ENCODE assay signal across 13 cellular contexts in genomic region chr1:33088119-33088906, GRCh38. TPM values are rescaled to one million over a fixed set of nuclear protein-coding genes. Genes with fewer than 3 reads are reported as not detected.
DNase-seq lines count a peak whose midpoint lies in the region; ATAC-seq and TF ChIP-seq lines count a peak whose summit lies in the region.
"Had no signal": no experiment of that assay in that cellular context is flagged by ENCODE, and none has a peak within 500 bp of the region (broad histone marks: within the 10 kb centered on the region; RNA-seq: fewer than 3 reads in every experiment).

No MANE protein-coding gene starts in this region.

- POLR2A ChIA-PET in activated CD4-positive, alpha-beta T cell treated with anti-CD3 and anti-CD28 coated beads for 36 hours (lab: Charles Lee) = interaction anchor here (0.6 kb wide), 1 partner anchor 10 kb away, joined by 6 read pairs; no protein-coding TSS in a partner anchor

- H3K27me3 ChIP-seq in adipocyte (replicated peaks; ENCODE audit: control insufficient read depth, insufficient read depth, low read length) (no peaks in the 10 kb centered on the region), adrenal gland (no peaks in the 10 kb centered on the region)

- H3K27ac ChIP-seq in adrenal gland = no peak overlapping the region
- H3K27ac ChIP-seq: epithelial cell of prostate had no signal

- peak overlapping the region; percentile 64 for H3K27ac Mint-ChIP-seq in activated CD4-positive, alpha-beta T cell treated with anti-CD3 and anti-CD28 coated beads for 36 hours
- H3K27ac Mint-ChIP-seq in stimulated activated memory B cell treated with anti-CD40 and anti-IgM and Interleukin-4, amounts not matched to agents 10 μg/mL and 1 μg/mL and 100 μg/mL, for 72 hours = peak overlapping the region; percentile 57
- H3K27ac Mint-ChIP-seq: H9 had no signal

- no peaks in the 10 kb centered on the region for H3K36me3 Mint-ChIP-seq in activated CD4-positive, alpha-beta T cell treated with anti-CD3 and anti-CD28 coated beads for 36 hours (ENCODE audit: low read depth)
- H3K36me3 Mint-ChIP-seq in stimulated activated memory B cell treated with anti-CD40 and anti-IgM and Interleukin-4, amounts not matched to agents 10 μg/mL and 1 μg/mL and 100 μg/mL, for 72 hours = no peaks in the 10 kb centered on the region

- H3K27me3 Mint-ChIP-seq in activated CD4-positive, alpha-beta T cell treated with anti-CD3 and anti-CD28 coated beads for 36 hours = no peaks in the 10 kb centered on the region
- no peaks in the 10 kb centered on the region for H3K27me3 Mint-ChIP-seq in stimulated activated memory B cell treated with anti-CD40 and anti-IgM and Interleukin-4, amounts not matched to agents 10 μg/mL and 1 μg/mL and 100 μg/mL, for 72 hours

- H3K4me1 ChIP-seq in adipocyte (ENCODE audit: control insufficient read depth, insufficient read depth, low read length) (peaks cover 5% of the 10 kb centered on the region), adrenal gland (replicated peaks in 1 of 2) (peaks cover 0 to 7% of the 10 kb centered on the region in 2 donors)

- DNase-seq in activated CD4-positive, alpha-beta T cell treated with anti-CD3 and anti-CD28 coated beads for 36 hours = no peak
- no peak for DNase-seq in activated CD4-positive, alpha-beta T cell treated with anti-CD3 and anti-CD28 coated beads, Interleukin-2, amount 50 U/mL, for 1 hour
- DNase-seq in NOMO-1 (lab: John Stamatoyannopoulos, UW; ENCODE audit: unreplicated experiment in 2 of 2) (peak; percentile 53 to 82), adipocyte (ENCODE audit: low read depth) (peak; percentile 33), COLO829 (ENCODE audit: low spot score) (no peak), NCI-H526 treated with DMSO at 0.1 percent for 48 hours (lab: John Stamatoyannopoulos, UW) (no peak), adrenal gland (no peak)
- DNase-seq: 8988T, H9, NCI-H1417 treated with DMSO at 0.1 percent for 48 hours had no signal

- CTCF ChIA-PET in activated CD4-positive, alpha-beta T cell treated with anti-CD3 and anti-CD28 coated beads for 36 hours (lab: Charles Lee) = interaction anchor here (0.5 to 6.3 kb wide), 13 partner anchors 7 to 555 kb away, joined by 3 to 53 read pairs (median 3); no protein-coding TSS in a partner anchor

- no peaks in the 10 kb centered on the region for H3K9me3 ChIP-seq in adipocyte (ENCODE audit: control insufficient read depth, low read length)
- H3K9me3 ChIP-seq in adrenal gland (replicated peaks in 1 of 3) = no peaks in the 10 kb centered on the region

- H3K4me1 Mint-ChIP-seq in activated CD4-positive, alpha-beta T cell treated with anti-CD3 and anti-CD28 coated beads for 36 hours = peaks cover 16% of the 10 kb centered on the region
- peaks cover 23% of the 10 kb centered on the region for H3K4me1 Mint-ChIP-seq in stimulated activated memory B cell treated with anti-CD40 and anti-IgM and Interleukin-4, amounts not matched to agents 10 μg/mL and 1 μg/mL and 100 μg/mL, for 72 hours

- H3K9me3 Mint-ChIP-seq in activated CD4-positive, alpha-beta T cell treated with anti-CD3 and anti-CD28 coated beads for 36 hours (ENCODE audit: low read depth) = no peaks in the 10 kb centered on the region
- H3K9me3 Mint-ChIP-seq in stimulated activated memory B cell treated with anti-CD40 and anti-IgM and Interleukin-4, amounts not matched to agents 10 μg/mL and 1 μg/mL and 100 μg/mL, for 72 hours = no peaks in the 10 kb centered on the region
- H3K9me3 Mint-ChIP-seq: H9 had no signal

- no peak for TF ChIP-seq CTCF in adrenal gland (IDR thresholded peaks at IDR 0.05)

- WGBS in adrenal gland, 4 donors = 68 to 77% (median 75%) methylated on average over 9 of the region's 9 CpGs

- H3K4me3 ChIP-seq in adipocyte (ENCODE audit: low read length) = no peak overlapping the region
- H3K4me3 ChIP-seq in adrenal gland = no peak overlapping the region

- H3K9ac ChIP-seq in adipocyte (ENCODE audit: low read length) = no peak overlapping the region

- intact Hi-C loops in activated CD4-positive, alpha-beta T cell treated with anti-CD3 and anti-CD28 coated beads for 36 hours (cut with DNase I, micrococcal nuclease) = loop anchor here in 1 of 2 experiments (10.0 kb wide), 1 partner anchor 154 kb away; no protein-coding TSS in a partner anchor
- intact Hi-C loops in adrenal gland (cut with DNase I) = loop anchor here in 1 of 2 donors (10.0 kb wide), 1 partner anchor 154 kb away; no protein-coding TSS in a partner anchor

- ATAC-seq in activated CD4-positive, alpha-beta T cell treated with anti-CD3 and anti-CD28 coated beads for 36 hours = peak; percentile 72
- ATAC-seq in stimulated activated memory B cell treated with anti-CD40 and anti-IgM and Interleukin-4, amounts not matched to agents 10 μg/mL and 1 μg/mL and 100 μg/mL, for 72 hours = peak; percentile 87
- ATAC-seq: Panc1 had no signal

- no peak for TF ChIP-seq POLR2A in adrenal gland (IDR thresholded peaks at IDR 0.05)

- no peak overlapping the region for H3K4me3 Mint-ChIP-seq in activated CD4-positive, alpha-beta T cell treated with anti-CD3 and anti-CD28 coated beads for 36 hours
- peak overlapping the region; percentile 4 for H3K4me3 Mint-ChIP-seq in stimulated activated memory B cell treated with anti-CD40 and anti-IgM and Interleukin-4, amounts not matched to agents 10 μg/mL and 1 μg/mL and 100 μg/mL, for 72 hours
- H3K4me3 Mint-ChIP-seq: H9 had no signal

- H3K36me3 ChIP-seq in adipocyte (ENCODE audit: control insufficient read depth, insufficient read depth, low read length, severe bottlenecking) = no peaks in the 10 kb centered on the region
- H3K36me3 ChIP-seq in adrenal gland (replicated peaks in 1 of 2) = no peaks in the 10 kb centered on the region

RNA-seq across cellular contexts. Expression of gene AZIN2, which starts 7.4 kb away (rescaled TPM):
- total RNA-seq in activated CD4-positive, alpha-beta T cell treated with anti-CD3 and anti-CD28 coated beads for 36 hours = 1 to 10 TPM in 1 of 2 experiments, under 1 TPM in 1; 0.98 to 2.1 TPM
- total RNA-seq in adrenal gland = 10 to 100 TPM in 5 of 8 donors, 1 to 10 TPM in 3; 5.1 to 18.9 (median 11.2) TPM
- polyA plus RNA-seq in adrenal gland = 10 to 100 TPM in 1 of 3 donors, 1 to 10 TPM in 2; 2.3 to 14.7 (median 7.8) TPM

RNA-seq across cellular contexts. Expression of gene AK2, which starts 51.6 kb away (rescaled TPM):
- 100 to 1,000 TPM; 386 to 464 TPM for total RNA-seq in activated CD4-positive, alpha-beta T cell treated with anti-CD3 and anti-CD28 coated beads for 36 hours
- total RNA-seq in adrenal gland = 100 to 1,000 TPM; 105 to 176 (median 144) TPM
- polyA plus RNA-seq in adrenal gland = 100 to 1,000 TPM in 1 of 3 donors, 10 to 100 TPM in 2; 55.3 to 245 (median 75.7) TPM

Comparison
In these comparisons a context has a peak if more than half of its experiments do, and no peak if none do; other contexts are left out.
1. DNase-seq: peak in NOMO-1 (2 of 2) and adipocyte (single experiment); none in activated CD4-positive, alpha-beta T cell treated with anti-CD3 and anti-CD28 coated beads for 36 hours (single experiment), activated CD4-positive, alpha-beta T cell treated with anti-CD3 and anti-CD28 coated beads, Interleukin-2, amount 50 U/mL, for 1 hour (single experiment), COLO829 (single experiment), NCI-H526 treated with DMSO at 0.1 percent for 48 hours (single experiment) and adrenal gland (0 of 7).